Comparison of ENCODE assay signal across 9 cellular contexts in the genomic region with DNA sequence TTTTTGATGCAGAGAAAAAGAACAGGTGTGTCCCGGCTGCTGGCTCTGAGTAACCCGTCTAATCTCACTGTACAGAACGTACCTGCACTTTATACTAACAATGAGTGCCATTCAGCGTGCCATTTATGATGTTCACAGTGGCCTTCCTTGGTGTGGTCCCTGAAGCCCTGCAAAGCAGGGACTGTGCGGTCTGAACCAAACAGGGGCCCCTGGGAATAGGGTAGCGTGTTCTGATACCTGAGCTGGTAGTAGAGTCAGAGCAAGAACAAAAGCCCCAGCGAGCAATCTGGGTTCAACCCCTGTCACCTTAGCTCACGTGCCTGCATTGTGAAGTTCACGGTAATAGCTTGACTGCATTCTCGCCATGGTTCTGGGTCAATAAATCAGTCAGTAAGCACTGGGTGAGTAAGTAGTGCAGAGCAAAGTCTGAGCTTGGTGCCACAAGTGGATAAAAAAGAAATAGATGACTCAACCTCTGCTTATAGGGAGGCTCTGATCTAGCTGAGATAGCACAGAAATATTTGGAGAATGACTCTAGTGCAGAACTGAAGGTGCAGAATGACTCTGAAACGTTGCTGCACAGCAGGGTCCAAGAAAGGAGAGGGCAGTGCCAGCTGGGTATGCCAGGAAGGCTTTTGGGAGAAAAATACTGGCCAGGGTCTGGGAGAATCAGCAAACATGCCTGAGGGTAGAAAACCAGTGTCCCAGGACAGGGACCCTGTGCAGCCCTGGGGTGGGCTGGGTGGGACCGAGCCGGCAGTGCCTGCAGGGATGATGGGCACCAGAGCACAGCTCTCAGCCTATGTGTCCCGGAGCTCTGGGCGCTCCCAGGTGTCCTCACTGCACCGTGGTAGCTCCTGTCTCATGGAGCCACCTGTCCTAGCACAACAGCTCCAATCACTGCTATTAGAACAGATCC.
A peak's percentile ranks its signal among the peaks of the same experiment; 100 is the strongest.
DNase-seq lines count a peak whose midpoint lies in the region; ATAC-seq, FAIRE-seq and TF ChIP-seq lines count a peak whose summit lies in the region.
"Had no signal": no experiment of that assay in that cellular context is flagged by ENCODE, and none has a peak within 500 bp of the region (broad histone marks: within the 10 kb centered on the region; RNA-seq: fewer than 3 reads in every experiment).

No MANE protein-coding gene starts in this region.

- H3K9me3 ChIP-seq in gastrocnemius medialis (no peaks in the 10 kb centered on the region), tibial nerve (no peaks in the 10 kb centered on the region)

- in situ Hi-C loops in gastrocnemius medialis (cut with MboI; ENCODE audit: low sequenced_read_pairs in 4 of 4): loop anchor here in 1 of 4 donors (10.0 kb wide), 1 partner anchor 126 kb away; a partner anchor contains a TSS

- intact Hi-C loops in gastrocnemius medialis (cut with DNase I; ENCODE audit: low total_unique reads): no loop called here

- no peak overlapping the region for H3K4me3 ChIP-seq in gastrocnemius medialis
- H3K4me3 ChIP-seq in tibial nerve: no peak overlapping the region

- peak; percentile 61 for ATAC-seq in activated naive CD8-positive, alpha-beta T cell treated with anti-CD3 and anti-CD28 coated beads, Interleukin-2, amount 50 U/mL, for 24 hours
- ATAC-seq in gastrocnemius medialis (peak; percentile 83 to 91), HG03469 (IDR thresholded peaks at IDR 0.05; ENCODE audit: unreplicated experiment) (no peak)

- H3K9me3 Mint-ChIP-seq in activated naive CD8-positive, alpha-beta T cell treated with anti-CD3 and anti-CD28 coated beads, Interleukin-2, amount 50 U/mL, for 24 hours: peaks cover 3% of the 10 kb centered on the region
- no peaks in the 10 kb centered on the region for H3K9me3 Mint-ChIP-seq in activated naive CD8-positive, alpha-beta T cell treated with anti-CD3 and anti-CD28 coated beads for 36 hours
- no peaks in the 10 kb centered on the region for H3K9me3 Mint-ChIP-seq in chondrocyte (ENCODE audit: low read depth)

- H3K36me3 Mint-ChIP-seq in activated naive CD8-positive, alpha-beta T cell treated with anti-CD3 and anti-CD28 coated beads, Interleukin-2, amount 50 U/mL, for 24 hours (ENCODE audit: low read depth): no peaks in the 10 kb centered on the region
- no peaks in the 10 kb centered on the region for H3K36me3 Mint-ChIP-seq in activated naive CD8-positive, alpha-beta T cell treated with anti-CD3 and anti-CD28 coated beads for 36 hours
- H3K36me3 Mint-ChIP-seq in chondrocyte (ENCODE audit: low read depth): no peaks in the 10 kb centered on the region

- peaks cover 16% of the 10 kb centered on the region for H3K4me1 Mint-ChIP-seq in activated naive CD8-positive, alpha-beta T cell treated with anti-CD3 and anti-CD28 coated beads, Interleukin-2, amount 50 U/mL, for 24 hours
- H3K4me1 Mint-ChIP-seq in activated naive CD8-positive, alpha-beta T cell treated with anti-CD3 and anti-CD28 coated beads for 36 hours: peaks cover 18% of the 10 kb centered on the region
- H3K4me1 Mint-ChIP-seq in chondrocyte (ENCODE audit: low read depth): peaks cover 45% of the 10 kb centered on the region

- DNase-seq in activated naive CD8-positive, alpha-beta T cell treated with anti-CD3 and anti-CD28 coated beads, Interleukin-2, amount 50 U/mL, for 24 hours: no peak
- no peak for DNase-seq in activated naive CD8-positive, alpha-beta T cell treated with anti-CD3 and anti-CD28 coated beads for 36 hours
- DNase-seq in HTR-8/SVneo (ENCODE audit: insufficient read length, low spot score) (peak; percentile 95), chondrocyte (ENCODE audit: low spot score) (no peak), gastrocnemius medialis (no peak), HUDEP-2 (lab: John Stamatoyannopoulos, UW; ENCODE audit: unreplicated experiment in 76 of 76) (no peak), tibial nerve (ENCODE audit: low spot score in 2 of 2) (no peak)
- DNase-seq: activated B cell treated with CpG ODN at 0.5 μM for 24 hours had no signal

- H3K36me3 ChIP-seq in gastrocnemius medialis (no peaks in the 10 kb centered on the region), tibial nerve (no peaks in the 10 kb centered on the region)

- no peak overlapping the region for H3K27ac Mint-ChIP-seq in activated naive CD8-positive, alpha-beta T cell treated with anti-CD3 and anti-CD28 coated beads, Interleukin-2, amount 50 U/mL, for 24 hours
- H3K27ac Mint-ChIP-seq in activated naive CD8-positive, alpha-beta T cell treated with anti-CD3 and anti-CD28 coated beads for 36 hours: no peak overlapping the region
- H3K27ac Mint-ChIP-seq in chondrocyte (ENCODE audit: unreplicated experiment): peak overlapping the region; percentile 67
- H3K27ac Mint-ChIP-seq: activated B cell treated with CpG ODN at 0.5 μM for 24 hours had no signal

- no peaks in the 10 kb centered on the region for H3K27me3 Mint-ChIP-seq in activated naive CD8-positive, alpha-beta T cell treated with anti-CD3 and anti-CD28 coated beads, Interleukin-2, amount 50 U/mL, for 24 hours
- peaks cover 5% of the 10 kb centered on the region for H3K27me3 Mint-ChIP-seq in activated naive CD8-positive, alpha-beta T cell treated with anti-CD3 and anti-CD28 coated beads for 36 hours
- H3K27me3 Mint-ChIP-seq in chondrocyte (ENCODE audit: low read depth): no peaks in the 10 kb centered on the region

- peak; percentile 49 for FAIRE-seq in HTR-8/SVneo (lab: Jason Lieb, UNC)

- no peak for TF ChIP-seq EP300 in tibial nerve (IDR thresholded peaks at IDR 0.05)

- 67 to 80% methylated on average over 16 of the region's 16 CpGs for WGBS in tibial nerve, 2 donors

- H3K4me1 ChIP-seq in gastrocnemius medialis (peaks cover 9 to 10% of the 10 kb centered on the region in 2 donors), tibial nerve (peaks cover 0 to 35% (median 0%) of the 10 kb centered on the region in 4 donors)

- TF ChIP-seq POLR2A in gastrocnemius medialis (IDR thresholded peaks at IDR 0.05) (no peak), tibial nerve (IDR thresholded peaks at IDR 0.05) (no peak)

- TF ChIP-seq CTCF in chondrocyte (IDR thresholded peaks at IDR 0.05): no peak
- TF ChIP-seq CTCF in gastrocnemius medialis (IDR thresholded peaks at IDR 0.05 in 4 of 5, conservative IDR thresholded peaks at IDR 0.05 in 1 of 5): no peak
- no peak for TF ChIP-seq CTCF in tibial nerve (IDR thresholded peaks at IDR 0.05)

- H3K4me3 Mint-ChIP-seq in activated naive CD8-positive, alpha-beta T cell treated with anti-CD3 and anti-CD28 coated beads, Interleukin-2, amount 50 U/mL, for 24 hours: no peak overlapping the region
- H3K4me3 Mint-ChIP-seq in activated naive CD8-positive, alpha-beta T cell treated with anti-CD3 and anti-CD28 coated beads for 36 hours: no peak overlapping the region
- H3K4me3 Mint-ChIP-seq in chondrocyte (ENCODE audit: unreplicated experiment): peak overlapping the region; percentile 2
- H3K4me3 Mint-ChIP-seq: activated B cell treated with CpG ODN at 0.5 μM for 24 hours had no signal

- H3K27ac ChIP-seq in gastrocnemius medialis: peak overlapping the region in 1 of 4 donors; percentile 23
- H3K27ac ChIP-seq in tibial nerve: peak overlapping the region in 1 of 4 donors; percentile 10

- H3K27me3 ChIP-seq in gastrocnemius medialis (no peaks in the 10 kb centered on the region), tibial nerve (no peaks in the 10 kb centered on the region)
